19 cellular contexts compared by ENCODE assay signal in the genomic region with DNA sequence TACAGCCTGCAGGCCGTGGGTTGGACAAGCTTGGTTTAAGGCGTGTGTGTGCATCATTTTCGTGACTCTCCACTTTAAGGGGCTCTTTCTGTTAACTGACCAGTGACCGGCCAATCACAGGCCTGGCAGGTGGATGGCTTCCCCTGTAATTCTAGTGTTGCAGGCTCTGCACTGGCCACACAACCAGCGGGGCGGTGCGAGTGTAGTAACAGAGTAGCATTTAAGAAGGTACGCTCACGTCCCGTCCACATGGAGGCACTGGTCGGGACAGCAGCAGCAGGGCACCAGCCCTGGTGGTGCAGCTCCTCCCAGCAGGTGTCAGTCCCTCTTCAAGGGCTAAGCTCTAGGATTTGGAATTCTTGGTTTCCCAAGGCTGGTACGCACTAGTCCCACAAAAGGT. TPM values are rescaled to one million over a fixed set of nuclear protein-coding genes. Genes with fewer than 3 reads are reported as not detected.
DNase-seq lines count a peak whose midpoint lies in the region; ATAC-seq, FAIRE-seq and TF ChIP-seq lines count a peak whose summit lies in the region.
"Had no signal": no experiment of that assay in that cellular context is flagged by ENCODE, and none has a peak within 500 bp of the region (broad histone marks: within the 10 kb centered on the region; RNA-seq: fewer than 3 reads in every experiment).

No MANE protein-coding gene starts in this region.

- intact Hi-C loops in kidney (cut with DNase I), result no loop called here

- peak; percentile 93 for DNase-seq in GM23338 (ENCODE audit: low spot score)
- peak; percentile 90 for DNase-seq in endodermal cell
- DNase-seq in mesenchymal stem cell, result no peak
- DNase-seq in kidney, result no peak
- DNase-seq in nucleus accumbens (lab: John Stamatoyannopoulos, UW), result no peak
- no peak for DNase-seq in activated naive CD4-positive, alpha-beta T cell (lab: John Stamatoyannopoulos, UW)
- DNase-seq in hypothalamus (lab: John Stamatoyannopoulos, UW), result no peak
- DNase-seq: Caco-2, DMS153, KBM-7, NCI-H1436, NCI-H2029, NCI-H2171 treated with DMSO at 0.1 percent for 48 hours, NCI-H82 had no signal

- no peak overlapping the region for H3K4me2 ChIP-seq in GM23338
- no peak overlapping the region for H3K4me2 ChIP-seq in mesenchymal stem cell (ENCODE audit: low read length, poor library complexity, severe bottlenecking)
- H3K4me2 ChIP-seq: PC-9 had no signal

- H3K9me3 Mint-ChIP-seq in GM23338 (no peaks in the 10 kb centered on the region), endodermal cell (no peaks in the 10 kb centered on the region)
- no peaks in the 10 kb centered on the region for H3K9me3 Mint-ChIP-seq in activated T-helper 17 cell treated with anti-CD3 and anti-CD28 coated beads, Interleukin-2, amount 50 U/mL, for 72 hours
- H3K9me3 Mint-ChIP-seq: CD4-positive, CD25-positive, alpha-beta regulatory T cell had no signal

- H3K4me3 ChIP-seq in GM23338, result no peak overlapping the region
- H3K4me3 ChIP-seq in endodermal cell (ENCODE audit: low read length), result no peak overlapping the region
- no peak overlapping the region for H3K4me3 ChIP-seq in mesenchymal stem cell (ENCODE audit: insufficient read depth in 1 of 2, low read depth in 1 of 2, low read length in 2 of 2)
- no peak overlapping the region for H3K4me3 ChIP-seq in kidney (ENCODE audit: low read length in 2 of 2)
- H3K4me3 ChIP-seq: PC-9 had no signal

- H3K14ac ChIP-seq in mesenchymal stem cell (ENCODE audit: low read length in 2 of 2), result no peak overlapping the region

- peak; percentile 100 for ATAC-seq in GM23338
- ATAC-seq in activated T-helper 17 cell treated with anti-CD3 and anti-CD28 coated beads, Interleukin-2, amount 50 U/mL, for 72 hours (replicated peaks), result no peak

- no peak overlapping the region for H2AK5ac ChIP-seq in mesenchymal stem cell (ENCODE audit: low read length, severe bottlenecking)

- peak; percentile 50 to 66 for TF ChIP-seq CTCF in GM23338 (conservative IDR thresholded peaks at IDR 0.05; ENCODE audit: low read depth in 2 of 2)
- TF ChIP-seq CTCF in endodermal cell (conservative IDR thresholded peaks at IDR 0.05), result peak; percentile 66
- no peak for TF ChIP-seq CTCF in kidney (IDR thresholded peaks at IDR 0.05; ENCODE audit: borderline replicate concordance, extremely low read depth, insufficient read depth)

- H3K9me2 ChIP-seq in GM23338 (ENCODE audit: insufficient read depth), result no peaks in the 10 kb centered on the region

- no peak overlapping the region for H3K4ac ChIP-seq in mesenchymal stem cell (ENCODE audit: low read depth in 1 of 2, low read length in 2 of 2)

- H3K79me1 ChIP-seq in mesenchymal stem cell (replicated peaks; ENCODE audit: low read length, poor library complexity, severe bottlenecking), result peaks cover 2% of the 10 kb centered on the region

- no peaks in the 10 kb centered on the region for H3F3A ChIP-seq in GM23338 (replicated peaks; ENCODE audit: low read depth)

- no peak overlapping the region for H2BK15ac ChIP-seq in mesenchymal stem cell (ENCODE audit: low read depth, poor library complexity, severe bottlenecking)

- H4K20me1 ChIP-seq in GM23338 (replicated peaks; ENCODE audit: insufficient read depth), result no peaks in the 10 kb centered on the region

- H3K9ac ChIP-seq in endodermal cell (ENCODE audit: extremely low read depth, low read length, poor library complexity, severe bottlenecking) (no peak overlapping the region), mesenchymal stem cell (ENCODE audit: low read length) (no peak overlapping the region), kidney (ENCODE audit: low read length in 2 of 2) (no peak overlapping the region)

- H3K27me3 ChIP-seq in GM23338 (ENCODE audit: insufficient read depth) (no peaks in the 10 kb centered on the region), endodermal cell (ENCODE audit: control insufficient read depth, insufficient read depth, low read length, poor library complexity, severe bottlenecking) (no peaks in the 10 kb centered on the region), mesenchymal stem cell (ENCODE audit: control insufficient read depth in 1 of 2, insufficient read depth in 1 of 2, low read length in 2 of 2) (no peaks in the 10 kb centered on the region)

- no peak overlapping the region for H2BK12ac ChIP-seq in mesenchymal stem cell (ENCODE audit: low read length in 2 of 2)

- no peak overlapping the region for H3K4me3 Mint-ChIP-seq in GM23338
- peak overlapping the region; percentile 25 for H3K4me3 Mint-ChIP-seq in activated T-helper 17 cell treated with anti-CD3 and anti-CD28 coated beads, Interleukin-2, amount 50 U/mL, for 72 hours
- no peak overlapping the region for H3K4me3 Mint-ChIP-seq in endodermal cell
- H3K4me3 Mint-ChIP-seq: B cell; CD4-positive, CD25-positive, alpha-beta regulatory T cell had no signal

- H3K79me2 ChIP-seq in GM23338 (replicated peaks; ENCODE audit: insufficient read depth), result no peaks in the 10 kb centered on the region

- H3K9me3 ChIP-seq in endodermal cell (ENCODE audit: control insufficient read depth, low read length) (no peaks in the 10 kb centered on the region), mesenchymal stem cell (ENCODE audit: control insufficient read depth, low read length) (no peaks in the 10 kb centered on the region), kidney (ENCODE audit: control insufficient read depth in 1 of 2, low read length in 2 of 2) (no peaks in the 10 kb centered on the region)
- H3K9me3 ChIP-seq: Caco-2 had no signal

- H2BK120ac ChIP-seq in mesenchymal stem cell (ENCODE audit: low read depth, low read length), result no peak overlapping the region

- WGBS in endodermal cell (ENCODE audit: insufficient coverage in 1 of 2, insufficient read length in 1 of 2), 2 experiments, result 82 to 90% methylated on average over 11 to 12 of the region's 12 CpGs
- WGBS in mesenchymal stem cell, result 91% methylated on average over 12 of the region's 12 CpGs

- H2BK5ac ChIP-seq in mesenchymal stem cell (ENCODE audit: low read depth, low read length, poor library complexity, severe bottlenecking), result no peak overlapping the region

- H4K8ac ChIP-seq in mesenchymal stem cell (ENCODE audit: low read length), result no peak overlapping the region

- H3K27me3 Mint-ChIP-seq in GM23338 (ENCODE audit: insufficient read depth, low read depth, poor library complexity), result peaks cover 5% of the 10 kb centered on the region
- H3K27me3 Mint-ChIP-seq in activated T-helper 17 cell treated with anti-CD3 and anti-CD28 coated beads, Interleukin-2, amount 50 U/mL, for 72 hours, result no peaks in the 10 kb centered on the region
- H3K27me3 Mint-ChIP-seq in endodermal cell (ENCODE audit: insufficient read depth), result no peaks in the 10 kb centered on the region
- H3K27me3 Mint-ChIP-seq: B cell; CD4-positive, CD25-positive, alpha-beta regulatory T cell had no signal

- H3K4me1 Mint-ChIP-seq in GM23338, result peaks cover 13% of the 10 kb centered on the region; the same call in 2 of the 3 replicates
- H3K4me1 Mint-ChIP-seq in activated T-helper 17 cell treated with anti-CD3 and anti-CD28 coated beads, Interleukin-2, amount 50 U/mL, for 72 hours, result peaks cover 14% of the 10 kb centered on the region
- no peaks in the 10 kb centered on the region for H3K4me1 Mint-ChIP-seq in endodermal cell
- H3K4me1 Mint-ChIP-seq: B cell had no signal

- no peak overlapping the region for H3K18ac ChIP-seq in mesenchymal stem cell (ENCODE audit: low read depth in 1 of 2, low read length in 2 of 2)

- H3K36me3 ChIP-seq in GM23338 (ENCODE audit: insufficient read depth) (no peaks in the 10 kb centered on the region), endodermal cell (ENCODE audit: control insufficient read depth, insufficient read depth, low read length) (peaks cover 12% of the 10 kb centered on the region), mesenchymal stem cell (ENCODE audit: control insufficient read depth in 1 of 2, insufficient read depth in 2 of 2, low read depth in 1 of 2, low read length in 2 of 2) (peaks cover 46 to 70% of the 10 kb centered on the region in 2 experiments), kidney (ENCODE audit: control insufficient read depth in 1 of 2, insufficient read depth in 2 of 2, low read length in 2 of 2) (peaks cover 9 to 23% of the 10 kb centered on the region in 2 donors)

- no peak overlapping the region for H2AFZ ChIP-seq in GM23338
- no peak overlapping the region for H2AFZ ChIP-seq in mesenchymal stem cell (ENCODE audit: low read depth, low read length)
- H2AFZ ChIP-seq: PC-9 had no signal

- H3K27ac ChIP-seq in GM23338 (ENCODE audit: low read depth), result no peak overlapping the region
- H3K27ac ChIP-seq in endodermal cell (ENCODE audit: low read depth, low read length), result no peak overlapping the region
- H3K27ac ChIP-seq in mesenchymal stem cell (ENCODE audit: low read length, poor library complexity, severe bottlenecking), result no peak overlapping the region
- no peak overlapping the region for H3K27ac ChIP-seq in kidney (ENCODE audit: low read depth in 2 of 2, low read length in 2 of 2)
- H3K27ac ChIP-seq: PC-9 had no signal

- no peak overlapping the region for H3K23ac ChIP-seq in mesenchymal stem cell (ENCODE audit: low read length in 2 of 2)

- peak overlapping the region; percentile 34 for H4K91ac ChIP-seq in mesenchymal stem cell (ENCODE audit: low read length)

- no peaks in the 10 kb centered on the region for H3K4me1 ChIP-seq in GM23338 (ENCODE audit: insufficient read depth)
- no peaks in the 10 kb centered on the region for H3K4me1 ChIP-seq in endodermal cell (ENCODE audit: control insufficient read depth, insufficient read depth, low read length)
- no peaks in the 10 kb centered on the region for H3K4me1 ChIP-seq in mesenchymal stem cell (ENCODE audit: control insufficient read depth, insufficient read depth, low read depth, low read length)
- H3K4me1 ChIP-seq in kidney (ENCODE audit: control insufficient read depth in 1 of 2, insufficient read depth in 1 of 2, low read depth in 1 of 2, low read length in 2 of 2), result no peaks in the 10 kb centered on the region
- H3K4me1 ChIP-seq: Caco-2 had no signal

- H3K36me3 Mint-ChIP-seq in GM23338 (ENCODE audit: low read depth) (peaks cover under 1% of the 10 kb centered on the region; the same call in 1 of the 3 replicates), endodermal cell (ENCODE audit: low read depth) (peaks cover 34% of the 10 kb centered on the region)
- H3K36me3 Mint-ChIP-seq in activated T-helper 17 cell treated with anti-CD3 and anti-CD28 coated beads, Interleukin-2, amount 50 U/mL, for 72 hours (ENCODE audit: low read depth), result peaks cover 72% of the 10 kb centered on the region

- FAIRE-seq in kidney (lab: Jason Lieb, UNC), result no peak
- FAIRE-seq: GM19239 had no signal

- H3K27ac Mint-ChIP-seq in GM23338, result no peak overlapping the region
- peak overlapping the region; percentile 65 for H3K27ac Mint-ChIP-seq in activated T-helper 17 cell treated with anti-CD3 and anti-CD28 coated beads, Interleukin-2, amount 50 U/mL, for 72 hours
- H3K27ac Mint-ChIP-seq in endodermal cell, result no peak overlapping the region
- H3K27ac Mint-ChIP-seq: B cell; CD4-positive, CD25-positive, alpha-beta regulatory T cell had no signal

RNA-seq across cellular contexts. Expression of gene ANO7, which starts 8.0 kb away (rescaled TPM):
- total RNA-seq in GM23338 (2014; rRNA removed; shearing (Covaris generic)), result 3.3 and 5.1 TPM in 2 replicates
- 3.6 and 4.0 TPM in 2 replicates for polyA plus RNA-seq in GM23338 (2016; fragmentation: Nextera tagmentation; extraction: Ambion mirVana)
- 10 to 100 TPM in 1 of 2 donors, 1 to 10 TPM in 1; 1.6 to 12.8 TPM for total RNA-seq in activated T-helper 17 cell treated with anti-CD3 and anti-CD28 coated beads, Interleukin-2, amount 50 U/mL, for 72 hours
- 1 to 10 TPM; 8.1 to 8.5 TPM for total RNA-seq in endodermal cell
- 1.3 TPM for polyA plus RNA-seq in endodermal cell (2013, experiment 1 of 2)
- polyA plus RNA-seq in endodermal cell (2013, experiment 2 of 2), result 2.0 TPM
- 1.5 TPM for polyA plus RNA-seq in mesenchymal stem cell (2013, experiment 1 of 2)
- polyA plus RNA-seq in mesenchymal stem cell (2013, experiment 2 of 2), result 1.4 TPM
- 1.9 TPM for total RNA-seq in kidney
- polyA plus RNA-seq in kidney (ENCODE audit: insufficient read depth, low read depth, low replicate concordance), result 1.1 TPM
- polyA plus RNA-seq: CD4-positive, CD25-positive, alpha-beta regulatory T cell had no signal

RNA-seq across cellular contexts. Expression of gene PPP1R7, which starts 30.2 kb away (rescaled TPM):
- 48.2 and 60.2 TPM in 2 replicates for total RNA-seq in GM23338 (2014; rRNA removed; shearing (Covaris generic))
- polyA plus RNA-seq in GM23338 (2016; fragmentation: Nextera tagmentation; extraction: Ambion mirVana) (94.3 and 98.6 TPM in 2 replicates), kidney (ENCODE audit: insufficient read depth, low read depth, low replicate concordance) (94.9 TPM)
- total RNA-seq in activated T-helper 17 cell treated with anti-CD3 and anti-CD28 coated beads, Interleukin-2, amount 50 U/mL, for 72 hours, result 10 to 100 TPM; 81.9 to 86.4 TPM
- total RNA-seq in endodermal cell (10 to 100 TPM; 48.5 to 52.7 TPM), kidney (64.6 TPM)
- polyA plus RNA-seq in endodermal cell (2013, experiment 1 of 2), result 54.8 TPM
- 59.1 TPM for polyA plus RNA-seq in endodermal cell (2013, experiment 2 of 2)
- polyA plus RNA-seq in mesenchymal stem cell (2013, experiment 1 of 2), result 88.4 TPM
- 85.6 TPM for polyA plus RNA-seq in mesenchymal stem cell (2013, experiment 2 of 2)

RNA-seq across cellular contexts. Expression of gene PASK, which starts 31.2 kb away (rescaled TPM):
- total RNA-seq in GM23338 (2014; rRNA removed; shearing (Covaris generic)), result 37.6 and 38.4 TPM in 2 replicates
- polyA plus RNA-seq in GM23338 (2016; fragmentation: Nextera tagmentation; extraction: Ambion mirVana) (12.4 and 12.5 TPM in 2 replicates), kidney (ENCODE audit: insufficient read depth, low read depth, low replicate concordance) (3.1 TPM)
- 10 to 100 TPM; 71.0 to 73.6 TPM for total RNA-seq in activated T-helper 17 cell treated with anti-CD3 and anti-CD28 coated beads, Interleukin-2, amount 50 U/mL, for 72 hours
- total RNA-seq in endodermal cell (10 to 100 TPM; 76.5 to 94.5 TPM), kidney (26.0 TPM)
- 24.8 TPM for polyA plus RNA-seq in endodermal cell (2013, experiment 1 of 2)
- polyA plus RNA-seq in endodermal cell (2013, experiment 2 of 2), result 21.1 TPM
- polyA plus RNA-seq in mesenchymal stem cell (2013, experiment 1 of 2), result 1.9 TPM
- 1.7 TPM for polyA plus RNA-seq in mesenchymal stem cell (2013, experiment 2 of 2)

Comparison
In these comparisons a context has a peak if more than half of its experiments do, and no peak if none do; other contexts are left out.
1. DNase-seq: peak in GM23338 (single experiment) and endodermal cell (single experiment); none in mesenchymal stem cell (single experiment), kidney (single experiment), nucleus accumbens (0 of 56), activated naive CD4-positive, alpha-beta T cell (0 of 4) and hypothalamus (0 of 51).